30 cellular contexts compared by ENCODE assay signal in genomic region chr18:23683671-23684070, GRCh38. TPM values are rescaled to one million over a fixed set of nuclear protein-coding genes. Genes with fewer than 3 reads are reported as not detected.
DNase-seq lines count a peak whose midpoint lies in the region; ATAC-seq, FAIRE-seq and TF ChIP-seq lines count a peak whose summit lies in the region.
"Had no signal": no experiment of that assay in that cellular context is flagged by ENCODE, and none has a peak within 500 bp of the region (broad histone marks: within the 10 kb centered on the region; RNA-seq: fewer than 3 reads in every experiment).

No MANE protein-coding gene starts in this region.

- no TSS peak for BruUV-seq in IMR-90 (replicated peaks; lab: Mats Ljungman, UMichigan)
- no TSS peak for BruUV-seq in GM12878 (replicated peaks; lab: Mats Ljungman, UMichigan)

- H3K4me3 ChIP-seq in IMR-90 (ENCODE audit: insufficient read depth, low read depth, low read length) (no peak overlapping the region), GM12878 (no peak overlapping the region), lung (no peak overlapping the region)
- H3K4me3 ChIP-seq: colonic mucosa, esophagus muscularis mucosa, SJSA1, stomach, transverse colon had no signal

- H3K4me2 ChIP-seq in IMR-90 (ENCODE audit: low read depth, low read length) (no peak overlapping the region), GM12878 (ENCODE audit: control insufficient read depth, insufficient read depth) (no peak overlapping the region)
- H3K4me2 ChIP-seq: KMS-11 had no signal

- H3K56ac ChIP-seq in IMR-90 (ENCODE audit: extremely low read depth, insufficient read depth, low read length): no peak overlapping the region

- H2BK20ac ChIP-seq in IMR-90 (ENCODE audit: low read depth, low read length): no peak overlapping the region

- H2AFZ ChIP-seq in IMR-90 (replicated peaks; ENCODE audit: low read length, poor library complexity) (no peak overlapping the region), GM12878 (ENCODE audit: control insufficient read depth, low read depth, low read length) (no peak overlapping the region)

- DNase-seq in IMR-90 (peak; percentile 20), GM12878 (ENCODE audit: low read depth, low spot score) (no peak), lung (ENCODE audit: low spot score) (peak; percentile 45), pons (ENCODE audit: low spot score) (no peak)
- no peak for DNase-seq in activated naive CD4-positive, alpha-beta T cell (lab: John Stamatoyannopoulos, UW)
- DNase-seq: activated CD4-positive, alpha-beta T cell treated with anti-CD3 and anti-CD28 coated beads, Interleukin-2, amount 50 U/mL, for 4 hours; activated CD8-positive, alpha-beta memory T cell treated with anti-CD3 and anti-CD28 coated beads, Interleukin-2, amount 50 U/mL, for 4 hours; C1 segment of cervical spinal cord; colonic mucosa; left cardiac atrium; naive thymus-derived CD4-positive, alpha-beta T cell; NCI-H187; NCI-H82; OCI-M1; right cardiac atrium; stimulated activated CD4-positive, alpha-beta T cell treated with anti-CD3 and anti-CD28 coated beads, Interleukin-12 subunit alpha, Interleukin-12 subunit beta, amount 100 ng/mL, for 4 hours; stomach; transverse colon had no signal

- H3K9me1 ChIP-seq in IMR-90 (ENCODE audit: insufficient read depth, low read length): no peaks in the 10 kb centered on the region

- no peak overlapping the region for H3K18ac ChIP-seq in IMR-90 (ENCODE audit: low read depth, low read length)

- no peaks in the 10 kb centered on the region for H3K79me2 ChIP-seq in GM12878 (ENCODE audit: control insufficient read depth, insufficient read depth, low read length)

- H4K5ac ChIP-seq in IMR-90 (ENCODE audit: low read depth, low read length): no peak overlapping the region

- TF ChIP-seq CTCF in C4-2B (conservative IDR thresholded peaks at IDR 0.05): no peak
- TF ChIP-seq CTCF in IMR-90 (conservative IDR thresholded peaks at IDR 0.05; ENCODE audit: low read depth, low read length): no peak
- no peak for TF ChIP-seq CTCF in GM12878 (IDR thresholded peaks at IDR 0.05 in 2 of 3, conservative IDR thresholded peaks at IDR 0.05 in 1 of 3; ENCODE audit: control insufficient read depth in 2 of 3, extremely low read depth in 1 of 3, insufficient read depth in 1 of 3, low read depth in 3 of 3, low read length in 3 of 3)
- TF ChIP-seq CTCF in lung (IDR thresholded peaks at IDR 0.05; ENCODE audit: control extremely low read depth, extremely low read depth): no peak

- RAD21 ChIA-PET in GM12878 (lab: Charles Lee; ENCODE audit: unreplicated experiment): interaction anchor here (0.6 kb wide), 1 partner anchor 262 kb away, joined by 3 read pairs; no protein-coding TSS in a partner anchor

- H3K14ac ChIP-seq in IMR-90 (replicated peaks; ENCODE audit: low read depth, low read length): no peak overlapping the region

- H2BK15ac ChIP-seq in IMR-90 (ENCODE audit: low read depth, low read length): no peak overlapping the region

- TF ChIP-seq POLR2A in IMR-90 (IDR thresholded peaks at IDR 0.05; ENCODE audit: low read depth, low read length) (no peak), GM12878 (IDR thresholded peaks at IDR 0.05; ENCODE audit: low read depth, low read length) (no peak)

- TF ChIP-seq RAD21 in IMR-90 (IDR thresholded peaks at IDR 0.05; ENCODE audit: low read length) (no peak), GM12878 (IDR thresholded peaks at IDR 0.05; ENCODE audit: insufficient read depth, low read depth, low read length) (no peak)

- SMC1A ChIA-PET in GM12878 (lab: Charles Lee; ENCODE audit: uncharacterized antibody, unreplicated experiment): interaction anchor here (2.5 kb wide), 1 partner anchor 19 kb away, joined by 8 read pairs; no protein-coding TSS in a partner anchor

- no peak overlapping the region for H2AK5ac ChIP-seq in IMR-90 (ENCODE audit: low read depth, low read length)

- no peak overlapping the region; the same call in 1 of the 2 replicates for H3K23ac ChIP-seq in IMR-90 (ENCODE audit: low read depth, low read length)

- CTCF ChIA-PET in IMR-90 (lab: Yijun Ruan, JAX) (no interaction called here), GM12878 (lab: Yijun Ruan, JAX) (interaction anchor here (0.9 kb wide), 1 partner anchor 16 kb away, joined by 3 read pairs; no protein-coding TSS in a partner anchor)

- dilution Hi-C loops in IMR-90 (cut with HindIII; ENCODE audit: low sequenced_read_pairs, unreplicated experiment): no loop called here

- no peaks in the 10 kb centered on the region for H3K9me3 ChIP-seq in IMR-90 (ENCODE audit: control insufficient read depth, insufficient read depth, low read length)
- no peaks in the 10 kb centered on the region for H3K9me3 ChIP-seq in GM12878 (replicated peaks; ENCODE audit: control insufficient read depth, insufficient read depth, low read length)
- H3K9me3 ChIP-seq in lung (ENCODE audit: control insufficient read depth in 2 of 2, insufficient read depth in 1 of 2, low read length in 1 of 2): no peaks in the 10 kb centered on the region
- H3K9me3 ChIP-seq: colonic mucosa, esophagus muscularis mucosa, SJSA1, stomach, transverse colon had no signal

- ATAC-seq in IMR-90 (ENCODE audit: low read depth): no peak
- peak; percentile 4; the same call in 1 of the 3 replicates for ATAC-seq in GM12878
- ATAC-seq in lung (ENCODE audit: insufficient read depth, low FRiP score): peak; percentile 32
- ATAC-seq in HG02759 (IDR thresholded peaks at IDR 0.05; ENCODE audit: unreplicated experiment): no peak
- no peak for ATAC-seq in HG02970 (IDR thresholded peaks at IDR 0.05; ENCODE audit: low FRiP score, unreplicated experiment)
- ATAC-seq: HCT116; naive thymus-derived CD4-positive, alpha-beta T cell; right cardiac atrium; WTC11 had no signal

- H3K27me3 ChIP-seq in IMR-90 (ENCODE audit: control insufficient read depth, insufficient read depth, low read length): peaks cover 42% of the 10 kb centered on the region
- peaks cover under 1 to 3% of the 10 kb centered on the region in 2 experiments; a peak in 2 of 4 replicates for H3K27me3 ChIP-seq in GM12878 (replicated peaks in 1 of 2; ENCODE audit: control insufficient read depth in 2 of 2, insufficient read depth in 2 of 2, low read length in 1 of 2)
- no peaks in the 10 kb centered on the region for H3K27me3 ChIP-seq in lung (ENCODE audit: control insufficient read depth, insufficient read depth)
- H3K27me3 ChIP-seq: esophagus muscularis mucosa had no signal

- no peak overlapping the region for H3K9ac ChIP-seq in IMR-90 (ENCODE audit: low read depth, low read length)
- H3K9ac ChIP-seq in GM12878 (ENCODE audit: control insufficient read depth, insufficient read depth, low read length): no peak overlapping the region
- H3K9ac ChIP-seq: KMS-11 had no signal

- no peaks in the 10 kb centered on the region for H3K79me1 ChIP-seq in IMR-90 (ENCODE audit: low read depth in 1 of 2, low read length in 2 of 2)

- H4K20me1 ChIP-seq in IMR-90 (ENCODE audit: insufficient read depth, low read length) (no peaks in the 10 kb centered on the region), GM12878 (ENCODE audit: control insufficient read depth, insufficient read depth) (no peaks in the 10 kb centered on the region)

- intact Hi-C loops in IMR-90 (cut with micrococcal nuclease) (no loop called here), GM12878 (cut with micrococcal nuclease; ENCODE audit: unreplicated experiment) (loop anchor here (2.0 kb wide), 1 partner anchor 55 kb away; no protein-coding TSS in a partner anchor)

- POLR2A ChIA-PET in IMR-90 (lab: Charles Lee; ENCODE audit: unreplicated experiment) (no interaction called here), GM12878 (lab: Charles Lee) (no interaction called here)

- H3K4me1 ChIP-seq in IMR-90 (ENCODE audit: control insufficient read depth, insufficient read depth, low read length) (no peaks in the 10 kb centered on the region), GM12878 (ENCODE audit: control insufficient read depth, insufficient read depth, low read length) (no peaks in the 10 kb centered on the region), lung (ENCODE audit: control insufficient read depth in 2 of 2, insufficient read depth in 2 of 2, low read length in 2 of 2) (no peaks in the 10 kb centered on the region)
- H3K4me1 ChIP-seq: colonic mucosa, SJSA1 had no signal

- no peak overlapping the region for H2BK120ac ChIP-seq in IMR-90 (ENCODE audit: low read depth, low read length)

- H3K27ac ChIP-seq in C4-2B (peak overlapping the region; percentile 99), IMR-90 (ENCODE audit: insufficient read depth, low read length) (no peak overlapping the region), GM12878 (ENCODE audit: control insufficient read depth, insufficient read depth) (no peak overlapping the region), lung (ENCODE audit: low read depth in 1 of 2, low read length in 1 of 2) (no peak overlapping the region)
- H3K27ac ChIP-seq: colonic mucosa, esophagus muscularis mucosa, KMS-11, SJSA1, stomach, transverse colon had no signal

- in situ Hi-C loops in IMR-90 (cut with MboI; ENCODE audit: low sequenced_read_pairs) (no loop called here), GM12878 (cut with MboI) (no loop called here)

- H4K8ac ChIP-seq in IMR-90 (ENCODE audit: low read depth in 2 of 2, low read length in 2 of 2): no peak overlapping the region

- H2AK9ac ChIP-seq in IMR-90 (replicated peaks; ENCODE audit: low read depth, low read length, poor library complexity): no peak overlapping the region

- no peak for FAIRE-seq in GM12878 (lab: Jason Lieb, UNC)
- FAIRE-seq: G401.6 had no signal

- no peak overlapping the region for H4K91ac ChIP-seq in IMR-90 (ENCODE audit: insufficient read depth, low read depth, low read length)

- no CpG with 5 or more reads among the region's 3 CpGs for WGBS in IMR-90 (ENCODE audit: extremely low coverage in 2 of 2, insufficient read length in 1 of 2), 2 experiments
- WGBS in GM12878 (ENCODE audit: insufficient coverage, insufficient replicate concordance, low lambda C conversion rate, missing lambda C conversion rate): 0% methylated on average over 3 of the region's 3 CpGs
- 43 to 54% methylated on average over 3 of the region's 3 CpGs for WGBS in lung, 2 donors

- H3K4ac ChIP-seq in IMR-90 (ENCODE audit: low read depth, low read length): no peak overlapping the region

- no peak for TF ChIP-seq EP300 in GM12878 (IDR thresholded peaks at IDR 0.05; ENCODE audit: borderline replicate concordance in 1 of 2, control insufficient read depth in 1 of 2, low read depth in 2 of 2, low read length in 2 of 2)

- no peak overlapping the region for H2BK5ac ChIP-seq in IMR-90 (ENCODE audit: low read depth, low read length, poor library complexity, severe bottlenecking)

- H3K36me3 ChIP-seq in IMR-90 (ENCODE audit: control insufficient read depth, insufficient read depth, low read length) (no peaks in the 10 kb centered on the region), GM12878 (ENCODE audit: control insufficient read depth in 2 of 2, insufficient read depth in 2 of 2, low read length in 1 of 2) (no peaks in the 10 kb centered on the region), lung (ENCODE audit: control insufficient read depth in 2 of 2, insufficient read depth in 2 of 2, low read length in 2 of 2) (no peaks in the 10 kb centered on the region)
- H3K36me3 ChIP-seq: colonic mucosa, esophagus muscularis mucosa, SJSA1, stomach, transverse colon had no signal

RNA-seq across cellular contexts. Expression of gene LAMA3, which starts 5.6 kb away (rescaled TPM):
- 0.18 and 0.28 TPM in 2 replicates for total RNA-seq in IMR-90 (2012; rRNA removed)
- polyA plus RNA-seq in IMR-90 (2012; rRNA removed): 0.13 and 0.19 TPM in 2 replicates
- polyA plus RNA-seq in IMR-90 (2012; cell fraction: cytosol; rRNA removed): 0.11 and 0.15 TPM in 2 replicates
- 0.33 and 0.57 TPM in 2 replicates for polyA plus RNA-seq in IMR-90 (2012; cell fraction: nucleus; rRNA removed; ENCODE audit: low replicate concordance)
- total RNA-seq in GM12878 (2013; cell fraction: nucleolus; rRNA removed): 0.17 and 0.71 TPM in 2 replicates
- total RNA-seq in GM12878 (2014; rRNA removed): 2.0 and 2.9 TPM in 2 replicates
- 5.4 and 6.5 TPM in 2 replicates for total RNA-seq in GM12878 (2014; rRNA removed; fragmentation: Illumina TruSeq; extraction: Trizol)
- 4.5 and 5.7 TPM in 2 replicates for total RNA-seq in GM12878 (2021)
- polyA plus RNA-seq in GM12878 (2011; ENCODE audit: low read depth): 0.12 TPM
- polyA plus RNA-seq in GM12878 (2011; rRNA removed): 0.37 and 0.50 TPM in 2 replicates
- 0.15 and 0.16 TPM in 2 replicates for polyA plus RNA-seq in GM12878 (2011; cell fraction: cytosol; rRNA removed)
- polyA plus RNA-seq in GM12878 (2011; cell fraction: nucleus; rRNA removed): 0.48 and 0.58 TPM in 2 replicates
- 0.15 and 0.51 TPM in 2 replicates for polyA plus RNA-seq in GM12878 (2012)
- 5.8 and 11.7 TPM in 2 replicates for polyA plus RNA-seq in GM12878 (2014; fragmentation: Illumina TruSeq; extraction: Trizol)
- polyA plus RNA-seq in GM12878 (2014; fragmentation: Nextera tagmentation; extraction: Ambion mirVana): 1 to 10 TPM; 4.4 to 5.1 TPM
- 2.2 and 3.3 TPM in 2 replicates for polyA plus RNA-seq in GM12878 (2014; rRNA removed)
- polyA plus RNA-seq in GM12878 (2016; fragmentation: Nextera tagmentation; extraction: Ambion mirVana): 1 to 10 TPM; 6.2 to 6.3 TPM
- polyA minus RNA-seq in GM12878 (2011; rRNA and poly(A)+ RNA removed): 0.29 and 0.31 TPM in 2 replicates
- polyA minus RNA-seq in GM12878 (2011; cell fraction: cytosol; rRNA and poly(A)+ RNA removed): 0.27 and 0.31 TPM in 2 replicates
- polyA minus RNA-seq in GM12878 (2011; cell fraction: nucleus; rRNA and poly(A)+ RNA removed): 0.36 and 0.38 TPM in 2 replicates
- total RNA-seq in lung: 100 to 1,000 TPM in 1 of 2 donors, 10 to 100 TPM in 1; 81.0 to 110 TPM
- 10 to 100 TPM; 14.1 to 22.8 TPM for polyA plus RNA-seq in lung
- total RNA-seq: activated T-helper 2 cell treated with anti-CD3 and anti-CD28 coated beads, Interferon-gamma antibody, Interleukin-2, Interleukin-4, amounts not matched to agents 10 μg/mL and 5 μg/mL and 100 μg/mL, durations not matched to agents 14 hours and 24 hours and 36 hours; osteocyte had no signal
- polyA plus RNA-seq: naive thymus-derived CD4-positive, alpha-beta T cell had no signal

RNA-seq across cellular contexts. Expression of gene ANKRD29, which starts 21.0 kb away (rescaled TPM):
- total RNA-seq in IMR-90 (2012; rRNA removed) (under 0.01 and 0.18 TPM in 2 replicates), GM12878 (2014; rRNA removed) (0.98 and 1.3 TPM in 2 replicates), GM12878 (2014; rRNA removed; fragmentation: Illumina TruSeq; extraction: Trizol) (1.6 TPM in 2 replicates), GM12878 (2021) (1.4 and 1.7 TPM in 2 replicates), lung (10 to 100 TPM; 38.4 to 47.6 TPM)
- polyA plus RNA-seq in IMR-90 (2012; rRNA removed) (0.07 and 0.31 TPM in 2 replicates), GM12878 (2011; rRNA removed) (9.2 and 15.1 TPM in 2 replicates), GM12878 (2014; fragmentation: Illumina TruSeq; extraction: Trizol) (2.4 and 3.5 TPM in 2 replicates), GM12878 (2014; fragmentation: Nextera tagmentation; extraction: Ambion mirVana) (under 1 TPM; 0.53 to 0.62 TPM), GM12878 (2014; rRNA removed) (1.2 and 2.5 TPM in 2 replicates), GM12878 (2016; fragmentation: Nextera tagmentation; extraction: Ambion mirVana) (1 to 10 TPM; 1.6 TPM), lung (10 to 100 TPM; 12.5 to 60.9 TPM)
- 0.01 and 0.10 TPM in 2 replicates for polyA plus RNA-seq in IMR-90 (2012; cell fraction: cytosol; rRNA removed)
- polyA plus RNA-seq in IMR-90 (2012; cell fraction: nucleus; rRNA removed; ENCODE audit: low replicate concordance): 0.36 and 0.66 TPM in 2 replicates
- total RNA-seq in GM12878 (2013; cell fraction: nucleolus; rRNA removed): 1.8 and 2.9 TPM in 2 replicates
- polyA plus RNA-seq in GM12878 (2011; ENCODE audit: low read depth): 0.18 TPM
- polyA plus RNA-seq in GM12878 (2011; cell fraction: cytosol; rRNA removed): 4.4 and 6.0 TPM in 2 replicates
- polyA plus RNA-seq in GM12878 (2011; cell fraction: nucleus; rRNA removed): 4.7 and 5.0 TPM in 2 replicates
- 0.32 and 0.37 TPM in 2 replicates for polyA plus RNA-seq in GM12878 (2012)
- polyA minus RNA-seq in GM12878 (2011; rRNA and poly(A)+ RNA removed): 3.4 and 4.3 TPM in 2 replicates
- polyA minus RNA-seq in GM12878 (2011; cell fraction: cytosol; rRNA and poly(A)+ RNA removed): 3.2 and 4.4 TPM in 2 replicates
- 3.1 and 6.1 TPM in 2 replicates for polyA minus RNA-seq in GM12878 (2011; cell fraction: nucleus; rRNA and poly(A)+ RNA removed)
- total RNA-seq: activated T-helper 2 cell treated with anti-CD3 and anti-CD28 coated beads, Interferon-gamma antibody, Interleukin-2, Interleukin-4, amounts not matched to agents 10 μg/mL and 5 μg/mL and 100 μg/mL, durations not matched to agents 14 hours and 24 hours and 36 hours; HT1080; osteocyte had no signal

Comparison
In these comparisons a context has a peak if more than half of its experiments do, and no peak if none do; other contexts are left out.
1. ATAC-seq: peak in GM12878 (single experiment) and lung (single experiment); none in IMR-90 (single experiment), HG02759 (single experiment) and HG02970 (single experiment).
2. DNase-seq: peak in IMR-90 (single experiment) and lung (single experiment); none in GM12878 (single experiment), pons (single experiment) and activated naive CD4-positive, alpha-beta T cell (0 of 4).
3. RNA of gene LAMA3, which starts 5.6 kb away (total RNA-seq): 81.0 to 110 TPM in lung; 0.17 to 6.5 TPM in GM12878 and 0.18 to 0.28 TPM in IMR-90; every median in the first group is over 10 times any median in the second.
4. RNA of gene ANKRD29, which starts 21.0 kb away (total RNA-seq): 38.4 to 47.6 TPM in lung; 0.98 to 2.9 TPM in GM12878 and under 0.01 to 0.18 TPM in IMR-90; every median in the first group is over 10 times any median in the second.